Comparison of ENCODE assay signal across 20 cellular contexts in the genomic region with DNA sequence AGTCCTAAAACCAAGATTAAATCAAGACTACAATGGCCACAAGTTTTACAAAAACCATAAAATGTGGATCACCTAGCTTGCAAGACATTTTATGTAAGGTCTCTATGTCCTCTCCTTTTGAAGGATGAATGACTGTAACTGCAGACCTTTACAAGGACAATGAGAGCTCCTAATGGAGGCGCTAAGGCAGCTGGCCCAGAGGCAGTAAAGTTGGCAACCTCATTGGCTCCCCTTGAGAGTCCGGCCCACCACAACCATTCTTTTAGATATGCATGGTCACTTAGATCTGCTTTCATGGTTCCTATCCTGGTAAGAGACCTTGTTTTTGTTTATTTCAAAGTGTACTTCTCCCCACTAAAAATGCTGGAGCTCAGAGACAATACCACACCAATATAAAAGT. TPM values are rescaled to one million over a fixed set of nuclear protein-coding genes. Genes with fewer than 3 reads are reported as not detected.
DNase-seq lines count a peak whose midpoint lies in the region; ATAC-seq and TF ChIP-seq lines count a peak whose summit lies in the region.
"Had no signal": no experiment of that assay in that cellular context is flagged by ENCODE, and none has a peak within 500 bp of the region (broad histone marks: within the 10 kb centered on the region; RNA-seq: fewer than 3 reads in every experiment).

No MANE protein-coding gene starts in this region.

- H3K23ac ChIP-seq in mesendoderm (ENCODE audit: low read length): no peak overlapping the region

- H3K9ac ChIP-seq in mesendoderm (ENCODE audit: low read length): no peak overlapping the region
- H3K9ac ChIP-seq in smooth muscle cell (ENCODE audit: low read depth): no peak overlapping the region
- H3K9ac ChIP-seq: BLaER1 had no signal

- H3F3A ChIP-seq in smooth muscle cell (ENCODE audit: low read depth): peaks cover 4% of the 10 kb centered on the region

- H3K18ac ChIP-seq in mesendoderm (ENCODE audit: low read length): no peak overlapping the region

- H3K4ac ChIP-seq in mesendoderm (ENCODE audit: low read depth, low read length): no peak overlapping the region

- in situ Hi-C loops in GM13976 (cut with MboI; ENCODE audit: low sequenced_read_pairs, unreplicated experiment): no loop called here

- H4K8ac ChIP-seq in mesendoderm (ENCODE audit: low read depth, low read length): no peak overlapping the region

- H2BK5ac ChIP-seq in mesendoderm (ENCODE audit: low read length): no peak overlapping the region

- H3K4me3 ChIP-seq in mesendoderm (ENCODE audit: low read length): no peak overlapping the region
- no peak overlapping the region for H3K4me3 ChIP-seq in smooth muscle cell
- H3K4me3 ChIP-seq: BLaER1 had no signal

- CTCF ChIA-PET in WTC11 (lab: Charles Lee): no interaction called here

- peaks cover 12% of the 10 kb centered on the region for H3K4me1 Mint-ChIP-seq in WTC11
- H3K4me1 Mint-ChIP-seq: CD4-positive, CD25-positive, alpha-beta regulatory T cell had no signal

- no peak overlapping the region for H3K27ac Mint-ChIP-seq in WTC11
- H3K27ac Mint-ChIP-seq: B cell; CD4-positive, CD25-positive, alpha-beta regulatory T cell; CD8-positive, alpha-beta T cell had no signal

- no peak overlapping the region for H2BK15ac ChIP-seq in mesendoderm (replicated peaks; ENCODE audit: low read depth)

- H3K36me3 ChIP-seq in mesendoderm (ENCODE audit: control insufficient read depth, insufficient read depth, low read length) (no peaks in the 10 kb centered on the region), smooth muscle cell (ENCODE audit: low read depth) (no peaks in the 10 kb centered on the region)
- H3K36me3 ChIP-seq: BLaER1 had no signal

- peak overlapping the region; percentile 46 for H2AFZ ChIP-seq in smooth muscle cell (ENCODE audit: low read depth)

- H3K4me3 Mint-ChIP-seq in WTC11: no peak overlapping the region
- H3K4me3 Mint-ChIP-seq: B cell; CD4-positive, CD25-positive, alpha-beta regulatory T cell; CD8-positive, alpha-beta T cell had no signal

- no peak for TF ChIP-seq CTCF in WTC11 (IDR thresholded peaks at IDR 0.05)
- TF ChIP-seq CTCF in smooth muscle cell (IDR thresholded peaks at IDR 0.05; ENCODE audit: borderline replicate concordance, insufficient read depth, poor library complexity, severe bottlenecking): no peak
- TF ChIP-seq CTCF in GM13976 (IDR thresholded peaks at IDR 0.05; ENCODE audit: borderline replicate concordance, control extremely low read depth, extremely low read depth, insufficient read depth, missing control alignments): no peak

- H3K79me1 ChIP-seq in mesendoderm (ENCODE audit: low read length): no peaks in the 10 kb centered on the region

- H3K9me3 ChIP-seq in smooth muscle cell (replicated peaks; ENCODE audit: low read depth): no peaks in the 10 kb centered on the region
- H3K9me3 ChIP-seq: BLaER1, Caco-2 had no signal

- H3K27me3 ChIP-seq in mesendoderm (ENCODE audit: insufficient read depth, low read length, poor library complexity): no peaks in the 10 kb centered on the region
- H3K27me3 ChIP-seq in smooth muscle cell (ENCODE audit: low read depth): no peaks in the 10 kb centered on the region
- H3K27me3 ChIP-seq: BLaER1 had no signal

- H3K36me3 Mint-ChIP-seq in WTC11: no peaks in the 10 kb centered on the region
- H3K36me3 Mint-ChIP-seq: CD4-positive, CD25-positive, alpha-beta regulatory T cell; CD8-positive, alpha-beta T cell had no signal

- H2AK5ac ChIP-seq in mesendoderm (ENCODE audit: low read length): no peak overlapping the region

- ATAC-seq in WTC11: peak; percentile 66
- ATAC-seq: CD8-positive, alpha-beta T cell had no signal

- DNase-seq in ELF-1 (ENCODE audit: low read depth, low spot score): peak; percentile 5
- DNase-seq in WTC11 (ENCODE audit: low spot score): no peak
- DNase-seq in mesendoderm: peak; percentile 20
- DNase-seq in smooth muscle cell (lab: John Stamatoyannopoulos, UW; ENCODE audit: unreplicated experiment): no peak
- DNase-seq in GM13976 (ENCODE audit: low spot score): no peak
- DNase-seq in NCI-H1930 (lab: John Stamatoyannopoulos, UW): no peak
- DNase-seq in erythroblast (lab: John Stamatoyannopoulos, UW): no peak
- DNase-seq: Caco-2; CD4-positive, CD25-positive, alpha-beta regulatory T cell; CD8-positive, alpha-beta T cell; DMS 273 treated with DMSO at 0.1 percent for 48 hours; DMS79; EL; GF-D8; H7; HCEC 1CT had no signal

- H3K4me2 ChIP-seq in mesendoderm (ENCODE audit: low read length): no peak overlapping the region
- peak overlapping the region; percentile 22 for H3K4me2 ChIP-seq in smooth muscle cell
- H3K4me2 ChIP-seq: BLaER1 had no signal

- POLR2A ChIA-PET in WTC11 (lab: Charles Lee): no interaction called here

- peaks cover 2% of the 10 kb centered on the region; the same call in 1 of the 2 replicates for H3K27me3 Mint-ChIP-seq in WTC11 (ENCODE audit: low read depth)
- H3K27me3 Mint-ChIP-seq: CD4-positive, CD25-positive, alpha-beta regulatory T cell had no signal

- H4K20me1 ChIP-seq in smooth muscle cell (ENCODE audit: low read depth): no peaks in the 10 kb centered on the region
- H4K20me1 ChIP-seq: BLaER1 had no signal

- no peaks in the 10 kb centered on the region for H3K9me3 Mint-ChIP-seq in WTC11
- H3K9me3 Mint-ChIP-seq: CD8-positive, alpha-beta T cell had no signal

- H3K4me1 ChIP-seq in mesendoderm (ENCODE audit: control insufficient read depth, low read depth, low read length) (no peaks in the 10 kb centered on the region), smooth muscle cell (ENCODE audit: low read depth) (peaks cover 3% of the 10 kb centered on the region)
- H3K4me1 ChIP-seq: BLaER1, Caco-2 had no signal

- no peak for TF ChIP-seq POLR2A in erythroblast (IDR thresholded peaks at IDR 0.05; ENCODE audit: low read length)

- H3K27ac ChIP-seq in mesendoderm (ENCODE audit: low read depth, low read length): no peak overlapping the region
- no peak overlapping the region for H3K27ac ChIP-seq in smooth muscle cell (ENCODE audit: low read depth)
- H3K27ac ChIP-seq: 22Rv1, BLaER1, C4-2B had no signal

- H4K5ac ChIP-seq in mesendoderm (ENCODE audit: low read length): no peak overlapping the region

- WGBS in mesendoderm (ENCODE audit: extremely low coverage, insufficient coverage, low lambda C conversion rate): no CpG with 5 or more reads among the region's 2 CpGs
- WGBS in smooth muscle cell (ENCODE audit: low lambda C conversion rate): 86% methylated on average over 2 of the region's 2 CpGs

- no peak overlapping the region for H2BK120ac ChIP-seq in mesendoderm (ENCODE audit: low read depth, low read length)

- H3K79me2 ChIP-seq in mesendoderm (ENCODE audit: control insufficient read depth, insufficient read depth, low read length) (no peaks in the 10 kb centered on the region), smooth muscle cell (ENCODE audit: low read depth) (no peaks in the 10 kb centered on the region)

- no peak overlapping the region for H3K56ac ChIP-seq in mesendoderm (ENCODE audit: low read length)

TF ChIP-seq in WTC11, 78 proteins besides CTCF, POLR2A, EP300 and RAD21 (continues in another document):
- TF ChIP-seq, protein P1, sequence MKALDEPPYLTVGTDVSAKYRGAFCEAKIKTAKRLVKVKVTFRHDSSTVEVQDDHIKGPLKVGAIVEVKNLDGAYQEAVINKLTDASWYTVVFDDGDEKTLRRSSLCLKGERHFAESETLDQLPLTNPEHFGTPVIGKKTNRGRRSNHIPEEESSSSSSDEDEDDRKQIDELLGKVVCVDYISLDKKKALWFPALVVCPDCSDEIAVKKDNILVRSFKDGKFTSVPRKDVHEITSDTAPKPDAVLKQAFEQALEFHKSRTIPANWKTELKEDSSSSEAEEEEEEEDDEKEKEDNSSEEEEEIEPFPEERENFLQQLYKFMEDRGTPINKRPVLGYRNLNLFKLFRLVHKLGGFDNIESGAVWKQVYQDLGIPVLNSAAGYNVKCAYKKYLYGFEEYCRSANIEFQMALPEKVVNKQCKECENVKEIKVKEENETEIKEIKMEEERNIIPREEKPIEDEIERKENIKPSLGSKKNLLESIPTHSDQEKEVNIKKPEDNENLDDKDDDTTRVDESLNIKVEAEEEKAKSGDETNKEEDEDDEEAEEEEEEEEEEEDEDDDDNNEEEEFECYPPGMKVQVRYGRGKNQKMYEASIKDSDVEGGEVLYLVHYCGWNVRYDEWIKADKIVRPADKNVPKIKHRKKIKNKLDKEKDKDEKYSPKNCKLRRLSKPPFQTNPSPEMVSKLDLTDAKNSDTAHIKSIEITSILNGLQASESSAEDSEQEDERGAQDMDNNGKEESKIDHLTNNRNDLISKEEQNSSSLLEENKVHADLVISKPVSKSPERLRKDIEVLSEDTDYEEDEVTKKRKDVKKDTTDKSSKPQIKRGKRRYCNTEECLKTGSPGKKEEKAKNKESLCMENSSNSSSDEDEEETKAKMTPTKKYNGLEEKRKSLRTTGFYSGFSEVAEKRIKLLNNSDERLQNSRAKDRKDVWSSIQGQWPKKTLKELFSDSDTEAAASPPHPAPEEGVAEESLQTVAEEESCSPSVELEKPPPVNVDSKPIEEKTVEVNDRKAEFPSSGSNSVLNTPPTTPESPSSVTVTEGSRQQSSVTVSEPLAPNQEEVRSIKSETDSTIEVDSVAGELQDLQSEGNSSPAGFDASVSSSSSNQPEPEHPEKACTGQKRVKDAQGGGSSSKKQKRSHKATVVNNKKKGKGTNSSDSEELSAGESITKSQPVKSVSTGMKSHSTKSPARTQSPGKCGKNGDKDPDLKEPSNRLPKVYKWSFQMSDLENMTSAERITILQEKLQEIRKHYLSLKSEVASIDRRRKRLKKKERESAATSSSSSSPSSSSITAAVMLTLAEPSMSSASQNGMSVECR (CRISPR knock-in tag; IDR thresholded peaks at IDR 0.05; ENCODE audit: borderline replicate concordance): no peak
- no peak for TF ChIP-seq HMGA2 (CRISPR knock-in tag; IDR thresholded peaks at IDR 0.05)
- TF ChIP-seq, protein P2, sequence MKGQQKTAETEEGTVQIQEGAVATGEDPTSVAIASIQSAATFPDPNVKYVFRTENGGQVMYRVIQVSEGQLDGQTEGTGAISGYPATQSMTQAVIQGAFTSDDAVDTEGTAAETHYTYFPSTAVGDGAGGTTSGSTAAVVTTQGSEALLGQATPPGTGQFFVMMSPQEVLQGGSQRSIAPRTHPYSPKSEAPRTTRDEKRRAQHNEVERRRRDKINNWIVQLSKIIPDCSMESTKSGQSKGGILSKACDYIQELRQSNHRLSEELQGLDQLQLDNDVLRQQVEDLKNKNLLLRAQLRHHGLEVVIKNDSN (CRISPR knock-in tag; IDR thresholded peaks at IDR 0.05): no peak
- no peak for TF ChIP-seq ZNF263 (CRISPR knock-in tag; IDR thresholded peaks at IDR 0.05; ENCODE audit: low read depth)

RNA-seq across cellular contexts. Expression of a gene that starts 56.4 kb away (rescaled TPM):
- total RNA-seq in WTC11 (2021) (2.0 TPM in 3 replicates), smooth muscle cell (32.4 and 42.1 TPM in 2 replicates)
- 0.98 TPM for polyA plus RNA-seq in mesendoderm (2013, experiment 1 of 2)
- 0.97 TPM for polyA plus RNA-seq in mesendoderm (2013, experiment 2 of 2)
- polyA plus RNA-seq in smooth muscle cell: 25.3 and 36.2 TPM in 2 replicates
- total RNA-seq: CD8-positive, alpha-beta T cell had no signal

Comparison
In these comparisons a context has a peak if more than half of its experiments do, and no peak if none do; other contexts are left out.
1. DNase-seq: peak in ELF-1 (single experiment) and mesendoderm (single experiment); none in WTC11 (single experiment), smooth muscle cell (single experiment), GM13976 (single experiment), NCI-H1930 (0 of 2) and erythroblast (0 of 2).
2. RNA of a gene that starts 56.4 kb away (total RNA-seq): 32.4 to 42.1 TPM in smooth muscle cell; 2.0 TPM in WTC11; every median in the first group is over 10 times any median in the second.